ENCODE assay signal across 14 cellular contexts in the genomic region with DNA sequence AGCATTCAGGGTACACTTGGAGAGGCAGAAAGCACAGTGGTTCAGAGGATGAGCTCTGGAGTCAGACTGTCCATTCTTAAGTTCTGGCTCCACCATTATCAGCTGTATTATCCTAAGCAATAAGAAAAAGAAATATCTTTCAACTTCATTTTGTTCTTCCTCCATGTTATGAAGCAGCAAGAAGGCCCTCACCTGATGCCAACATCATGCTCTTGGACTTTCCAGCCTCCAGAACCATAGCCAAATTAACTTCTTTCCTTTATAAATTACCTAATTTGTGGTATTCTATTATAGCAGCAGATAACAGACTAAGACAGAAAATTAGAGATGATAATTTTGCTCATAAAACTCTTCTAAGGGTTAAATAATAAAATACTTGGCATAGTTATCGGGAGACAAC.
"Had no signal": no experiment of that assay in that cellular context is flagged by ENCODE, and none has a peak within 500 bp of the region (broad histone marks: within the 10 kb centered on the region; RNA-seq: fewer than 3 reads in every experiment).

No MANE protein-coding gene starts in this region.

- H3K9me3 ChIP-seq: esophagus squamous epithelium, thoracic aorta, upper lobe of right lung had no signal

- H3K27me3 Mint-ChIP-seq: activated CD4-positive, alpha-beta T cell treated with anti-CD3 and anti-CD28 coated beads, Interleukin-2, amount 10 ng/mL, durations not matched to agents 7 days and 5 days had no signal

- ATAC-seq: sciatic nerve had no signal

- H3K4me3 ChIP-seq: coronary artery, esophagus squamous epithelium, spleen, thoracic aorta, upper lobe of right lung had no signal

- H3K9me3 Mint-ChIP-seq: activated CD4-positive, alpha-beta T cell treated with anti-CD3 and anti-CD28 coated beads, Interleukin-2, amount 10 ng/mL, durations not matched to agents 7 days and 5 days had no signal

- H3K27ac ChIP-seq: coronary artery, esophagus squamous epithelium, thoracic aorta, upper lobe of right lung had no signal

- H3K36me3 ChIP-seq: esophagus squamous epithelium, thoracic aorta had no signal

- DNase-seq: activated CD4-positive, alpha-beta T cell treated with anti-CD3 and anti-CD28 coated beads, Interleukin-2, amount 10 ng/mL, durations not matched to agents 7 days and 5 days; activated naive CD4-positive, alpha-beta T cell treated with anti-CD3 and anti-CD28 coated beads, Interleukin-2, amount 50 U/mL, for 16 hours; activated T-cell treated with anti-CD3 and anti-CD28 coated beads for 4 hours; amniotic stem cell; caudate nucleus; esophagus squamous epithelium; foreskin fibroblast; hypothalamus; mesendoderm; spleen; upper lobe of right lung had no signal

- H3K4me3 Mint-ChIP-seq: activated CD4-positive, alpha-beta T cell treated with anti-CD3 and anti-CD28 coated beads, Interleukin-2, amount 10 ng/mL, durations not matched to agents 7 days and 5 days had no signal

- H3K27me3 ChIP-seq: esophagus squamous epithelium, spleen, upper lobe of right lung had no signal
